1 cellular context compared by ENCODE assay signal in the genomic region with DNA sequence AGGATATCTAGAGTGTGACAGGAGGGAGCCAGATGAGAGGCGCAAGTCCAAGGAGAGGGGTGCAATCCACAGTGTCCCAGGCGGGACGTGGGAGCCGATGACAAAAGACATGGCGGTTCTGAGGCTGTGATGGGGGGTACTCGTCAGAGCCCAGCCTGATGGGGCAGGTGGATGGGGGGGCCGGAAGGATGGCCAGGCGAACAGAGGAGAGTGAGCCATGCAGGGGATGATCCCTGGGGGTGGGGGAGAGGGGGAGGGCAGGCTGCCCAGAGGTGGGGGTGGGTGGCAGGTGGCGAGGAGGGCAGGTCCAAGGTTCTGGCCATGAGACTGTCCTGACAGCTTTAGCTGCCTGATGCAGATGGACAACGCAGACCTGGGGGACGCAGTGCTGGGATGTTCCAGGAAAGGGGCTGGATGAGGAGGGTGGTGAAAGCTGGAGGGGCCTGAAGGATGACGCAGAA.
TF ChIP-seq lines count a peak whose summit lies in the region.

No MANE protein-coding gene starts in this region.

TF ChIP-seq in HEK293, 187 proteins besides CTCF, POLR2A, EP300 and RAD21:
- TF ChIP-seq ZNF76 (tag by site-specific recombination; IDR thresholded peaks at IDR 0.05; ENCODE audit: borderline replicate concordance, low read depth) (no peak), ZNF2 (tag by site-specific recombination; IDR thresholded peaks at IDR 0.05) (0 out of 2 replicates have a peak, but pooled peaks have one; percentile 1)
